In the genomic region with DNA sequence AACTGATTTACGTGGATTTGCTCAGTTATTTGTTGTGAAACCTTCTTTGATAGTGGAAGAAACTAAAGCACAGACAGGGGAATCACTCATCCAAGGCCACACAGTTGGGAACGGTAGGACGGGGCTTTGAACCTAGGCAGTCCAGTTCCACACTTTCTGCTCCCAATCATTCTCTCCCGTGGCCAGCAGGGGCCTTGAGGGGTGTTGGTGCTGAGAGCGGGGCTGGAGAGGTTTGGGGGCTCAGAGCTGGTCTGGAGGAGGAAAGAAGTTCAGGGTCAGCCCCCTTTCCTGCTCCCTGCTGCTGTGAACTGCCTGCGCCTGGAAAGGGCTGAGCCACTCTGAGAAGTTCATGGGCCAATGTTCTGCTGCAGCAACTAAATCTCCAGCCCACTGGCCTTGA, we compare ENCODE assay signal across 1 cellular context.
TF ChIP-seq lines count a peak whose summit lies in the region.

No MANE protein-coding gene starts in this region.

TF ChIP-seq in GM23338, 12 proteins besides CTCF, POLR2A, EP300 and RAD21 (continued from another document):
- TF ChIP-seq POLR2AphosphoS5 (IDR thresholded peaks at IDR 0.05; ENCODE audit: low read depth) (no peak), NANOG (IDR thresholded peaks at IDR 0.05; ENCODE audit: borderline replicate concordance) (no peak), EZH2 (IDR thresholded peaks at IDR 0.05; ENCODE audit: low read depth, unreplicated experiment) (no peak), STAT1 (IDR thresholded peaks at IDR 0.05; ENCODE audit: unreplicated experiment) (no peak), JUNB (IDR thresholded peaks at IDR 0.05; ENCODE audit: unreplicated experiment) (no peak), ZNF114 (CRISPR knock-in tag; IDR thresholded peaks at IDR 0.05) (no peak), ZNF331 (CRISPR knock-in tag; IDR thresholded peaks at IDR 0.05; ENCODE audit: low read depth) (no peak), CREB1 (CRISPR knock-in tag; IDR thresholded peaks at IDR 0.05; ENCODE audit: low read depth) (no peak)
- TF ChIP-seq, protein P1, sequence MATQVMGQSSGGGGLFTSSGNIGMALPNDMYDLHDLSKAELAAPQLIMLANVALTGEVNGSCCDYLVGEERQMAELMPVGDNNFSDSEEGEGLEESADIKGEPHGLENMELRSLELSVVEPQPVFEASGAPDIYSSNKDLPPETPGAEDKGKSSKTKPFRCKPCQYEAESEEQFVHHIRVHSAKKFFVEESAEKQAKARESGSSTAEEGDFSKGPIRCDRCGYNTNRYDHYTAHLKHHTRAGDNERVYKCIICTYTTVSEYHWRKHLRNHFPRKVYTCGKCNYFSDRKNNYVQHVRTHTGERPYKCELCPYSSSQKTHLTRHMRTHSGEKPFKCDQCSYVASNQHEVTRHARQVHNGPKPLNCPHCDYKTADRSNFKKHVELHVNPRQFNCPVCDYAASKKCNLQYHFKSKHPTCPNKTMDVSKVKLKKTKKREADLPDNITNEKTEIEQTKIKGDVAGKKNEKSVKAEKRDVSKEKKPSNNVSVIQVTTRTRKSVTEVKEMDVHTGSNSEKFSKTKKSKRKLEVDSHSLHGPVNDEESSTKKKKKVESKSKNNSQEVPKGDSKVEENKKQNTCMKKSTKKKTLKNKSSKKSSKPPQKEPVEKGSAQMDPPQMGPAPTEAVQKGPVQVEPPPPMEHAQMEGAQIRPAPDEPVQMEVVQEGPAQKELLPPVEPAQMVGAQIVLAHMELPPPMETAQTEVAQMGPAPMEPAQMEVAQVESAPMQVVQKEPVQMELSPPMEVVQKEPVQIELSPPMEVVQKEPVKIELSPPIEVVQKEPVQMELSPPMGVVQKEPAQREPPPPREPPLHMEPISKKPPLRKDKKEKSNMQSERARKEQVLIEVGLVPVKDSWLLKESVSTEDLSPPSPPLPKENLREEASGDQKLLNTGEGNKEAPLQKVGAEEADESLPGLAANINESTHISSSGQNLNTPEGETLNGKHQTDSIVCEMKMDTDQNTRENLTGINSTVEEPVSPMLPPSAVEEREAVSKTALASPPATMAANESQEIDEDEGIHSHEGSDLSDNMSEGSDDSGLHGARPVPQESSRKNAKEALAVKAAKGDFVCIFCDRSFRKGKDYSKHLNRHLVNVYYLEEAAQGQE (IDR thresholded peaks at IDR 0.05; ENCODE audit: unreplicated experiment), result no peak
- TF ChIP-seq, protein P2, sequence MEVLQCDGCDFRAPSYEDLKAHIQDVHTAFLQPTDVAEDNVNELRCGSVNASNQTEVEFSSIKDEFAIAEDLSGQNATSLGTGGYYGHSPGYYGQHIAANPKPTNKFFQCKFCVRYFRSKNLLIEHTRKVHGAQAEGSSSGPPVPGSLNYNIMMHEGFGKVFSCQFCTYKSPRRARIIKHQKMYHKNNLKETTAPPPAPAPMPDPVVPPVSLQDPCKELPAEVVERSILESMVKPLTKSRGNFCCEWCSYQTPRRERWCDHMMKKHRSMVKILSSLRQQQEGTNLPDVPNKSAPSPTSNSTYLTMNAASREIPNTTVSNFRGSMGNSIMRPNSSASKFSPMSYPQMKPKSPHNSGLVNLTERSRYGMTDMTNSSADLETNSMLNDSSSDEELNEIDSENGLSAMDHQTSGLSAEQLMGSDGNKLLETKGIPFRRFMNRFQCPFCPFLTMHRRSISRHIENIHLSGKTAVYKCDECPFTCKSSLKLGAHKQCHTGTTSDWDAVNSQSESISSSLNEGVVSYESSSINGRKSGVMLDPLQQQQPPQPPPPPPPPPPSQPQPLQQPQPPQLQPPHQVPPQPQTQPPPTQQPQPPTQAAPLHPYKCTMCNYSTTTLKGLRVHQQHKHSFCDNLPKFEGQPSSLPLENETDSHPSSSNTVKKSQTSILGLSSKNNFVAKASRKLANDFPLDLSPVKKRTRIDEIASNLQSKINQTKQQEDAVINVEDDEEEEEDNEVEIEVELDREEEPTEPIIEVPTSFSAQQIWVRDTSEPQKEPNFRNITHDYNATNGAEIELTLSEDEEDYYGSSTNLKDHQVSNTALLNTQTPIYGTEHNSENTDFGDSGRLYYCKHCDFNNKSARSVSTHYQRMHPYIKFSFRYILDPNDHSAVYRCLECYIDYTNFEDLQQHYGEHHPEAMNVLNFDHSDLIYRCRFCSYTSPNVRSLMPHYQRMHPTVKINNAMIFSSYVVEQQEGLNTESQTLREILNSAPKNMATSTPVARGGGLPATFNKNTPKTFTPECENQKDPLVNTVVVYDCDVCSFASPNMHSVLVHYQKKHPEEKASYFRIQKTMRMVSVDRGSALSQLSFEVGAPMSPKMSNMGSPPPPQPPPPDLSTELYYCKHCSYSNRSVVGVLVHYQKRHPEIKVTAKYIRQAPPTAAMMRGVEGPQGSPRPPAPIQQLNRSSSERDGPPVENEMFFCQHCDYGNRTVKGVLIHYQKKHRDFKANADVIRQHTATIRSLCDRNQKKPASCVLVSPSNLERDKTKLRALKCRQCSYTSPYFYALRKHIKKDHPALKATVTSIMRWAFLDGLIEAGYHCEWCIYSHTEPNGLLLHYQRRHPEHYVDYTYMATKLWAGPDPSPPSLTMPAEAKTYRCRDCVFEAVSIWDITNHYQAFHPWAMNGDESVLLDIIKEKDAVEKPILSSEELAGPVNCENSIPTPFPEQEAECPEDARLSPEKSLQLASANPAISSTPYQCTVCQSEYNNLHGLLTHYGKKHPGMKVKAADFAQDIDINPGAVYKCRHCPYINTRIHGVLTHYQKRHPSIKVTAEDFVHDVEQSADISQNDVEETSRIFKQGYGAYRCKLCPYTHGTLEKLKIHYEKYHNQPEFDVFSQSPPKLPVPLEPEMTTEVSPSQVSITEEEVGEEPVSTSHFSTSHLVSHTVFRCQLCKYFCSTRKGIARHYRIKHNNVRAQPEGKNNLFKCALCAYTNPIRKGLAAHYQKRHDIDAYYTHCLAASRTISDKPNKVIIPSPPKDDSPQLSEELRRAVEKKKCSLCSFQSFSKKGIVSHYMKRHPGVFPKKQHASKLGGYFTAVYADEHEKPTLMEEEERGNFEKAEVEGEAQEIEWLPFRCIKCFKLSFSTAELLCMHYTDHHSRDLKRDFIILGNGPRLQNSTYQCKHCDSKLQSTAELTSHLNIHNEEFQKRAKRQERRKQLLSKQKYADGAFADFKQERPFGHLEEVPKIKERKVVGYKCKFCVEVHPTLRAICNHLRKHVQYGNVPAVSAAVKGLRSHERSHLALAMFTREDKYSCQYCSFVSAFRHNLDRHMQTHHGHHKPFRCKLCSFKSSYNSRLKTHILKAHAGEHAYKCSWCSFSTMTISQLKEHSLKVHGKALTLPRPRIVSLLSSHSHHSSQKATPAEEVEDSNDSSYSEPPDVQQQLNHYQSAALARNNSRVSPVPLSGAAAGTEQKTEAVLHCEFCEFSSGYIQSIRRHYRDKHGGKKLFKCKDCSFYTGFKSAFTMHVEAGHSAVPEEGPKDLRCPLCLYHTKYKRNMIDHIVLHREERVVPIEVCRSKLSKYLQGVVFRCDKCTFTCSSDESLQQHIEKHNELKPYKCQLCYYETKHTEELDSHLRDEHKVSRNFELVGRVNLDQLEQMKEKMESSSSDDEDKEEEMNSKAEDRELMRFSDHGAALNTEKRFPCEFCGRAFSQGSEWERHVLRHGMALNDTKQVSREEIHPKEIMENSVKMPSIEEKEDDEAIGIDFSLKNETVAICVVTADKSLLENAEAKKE (CRISPR knock-in tag; IDR thresholded peaks at IDR 0.05), result no peak
- TF ChIP-seq, protein P3, sequence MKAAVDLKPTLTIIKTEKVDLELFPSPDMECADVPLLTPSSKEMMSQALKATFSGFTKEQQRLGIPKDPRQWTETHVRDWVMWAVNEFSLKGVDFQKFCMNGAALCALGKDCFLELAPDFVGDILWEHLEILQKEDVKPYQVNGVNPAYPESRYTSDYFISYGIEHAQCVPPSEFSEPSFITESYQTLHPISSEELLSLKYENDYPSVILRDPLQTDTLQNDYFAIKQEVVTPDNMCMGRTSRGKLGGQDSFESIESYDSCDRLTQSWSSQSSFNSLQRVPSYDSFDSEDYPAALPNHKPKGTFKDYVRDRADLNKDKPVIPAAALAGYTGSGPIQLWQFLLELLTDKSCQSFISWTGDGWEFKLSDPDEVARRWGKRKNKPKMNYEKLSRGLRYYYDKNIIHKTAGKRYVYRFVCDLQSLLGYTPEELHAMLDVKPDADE (IDR thresholded peaks at IDR 0.05), result no peak
